In the genomic region with DNA sequence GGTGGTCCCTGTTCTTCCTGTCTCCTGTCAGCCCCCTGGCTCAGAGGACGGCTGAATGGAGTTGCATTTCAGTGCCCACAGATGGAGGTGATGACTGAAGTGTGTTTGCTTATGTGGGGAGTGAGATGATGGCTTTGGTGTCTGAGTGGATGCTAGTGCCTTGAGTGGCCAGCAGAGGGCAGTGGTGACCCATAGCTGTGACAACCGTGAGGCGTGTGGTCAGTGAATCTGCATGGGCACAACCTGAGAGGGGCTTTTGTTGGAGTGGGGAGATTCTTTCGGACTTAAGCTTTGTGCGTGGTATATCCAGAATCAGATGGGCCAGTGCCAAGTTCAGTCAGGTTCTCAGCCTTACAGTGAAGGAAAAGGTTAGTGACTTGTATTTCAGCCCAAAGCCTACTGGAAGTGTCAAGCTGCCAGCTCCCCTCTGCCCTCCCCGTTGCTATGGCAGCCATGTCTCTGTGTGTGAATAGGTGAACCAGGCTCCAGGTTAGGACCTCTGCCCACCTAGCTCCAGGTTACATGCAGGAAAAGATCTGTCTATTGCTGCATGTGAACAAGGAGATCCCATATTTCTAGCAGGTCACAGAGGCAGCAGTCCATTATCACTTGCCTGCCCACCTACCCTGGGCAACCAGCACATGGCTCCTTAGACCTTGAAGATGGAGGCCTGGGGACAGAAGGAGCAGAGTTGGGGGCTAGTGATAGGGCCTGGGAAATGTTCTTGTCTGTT, we compare ENCODE assay signal across 8 cellular contexts. TPM values are rescaled to one million over a fixed set of nuclear protein-coding genes. Genes with fewer than 3 reads are reported as not detected.
A peak's percentile ranks its signal among the peaks of the same experiment; 100 is the strongest.
DNase-seq lines count a peak whose midpoint lies in the region; ATAC-seq and TF ChIP-seq lines count a peak whose summit lies in the region.

No MANE protein-coding gene starts in this region.

- peaks cover 40% of the 10 kb centered on the region for H3K4me1 Mint-ChIP-seq in activated CD4-positive, alpha-beta memory T cell treated with anti-CD3 and anti-CD28 coated beads for 36 hours (ENCODE audit: low read depth)
- H3K4me1 Mint-ChIP-seq in effector memory CD8-positive, alpha-beta T cell (ENCODE audit: low read depth in 2 of 2), result peaks cover 34 to 35% of the 10 kb centered on the region in 2 donors
- peaks cover 42% of the 10 kb centered on the region for H3K4me1 Mint-ChIP-seq in memory B cell
- peaks cover 43 to 60% of the 10 kb centered on the region in 2 donors for H3K4me1 Mint-ChIP-seq in stimulated activated naive B cell treated with anti-CD40 and anti-IgM and Interleukin-4, amounts not matched to agents 10 μg/mL and 1 μg/mL and 100 μg/mL, for 72 hours

- intact Hi-C loops in activated CD4-positive, alpha-beta memory T cell treated with anti-CD3 and anti-CD28 coated beads for 36 hours (cut with micrococcal nuclease), result loop anchor here (1.0 kb wide), 2 partner anchors 57 to 132 kb away; no protein-coding TSS in a partner anchor

- H3K4me3 ChIP-seq in HL-60 (replicated peaks; ENCODE audit: insufficient read depth, low read length), result no peak overlapping the region

- no peak overlapping the region for H3K27ac ChIP-seq in HL-60 (replicated peaks)

- peak; percentile 15 for ATAC-seq in effector memory CD8-positive, alpha-beta T cell (replicated peaks)
- peak; percentile 6 for ATAC-seq in memory B cell (ENCODE audit: low read depth)
- ATAC-seq in stimulated activated naive B cell treated with anti-CD40 and anti-IgM and Interleukin-4, amounts not matched to agents 10 μg/mL and 1 μg/mL and 100 μg/mL, for 72 hours (replicated peaks), result peak; percentile 24 to 31
- no peak for ATAC-seq in HG02981 (IDR thresholded peaks at IDR 0.05; ENCODE audit: unreplicated experiment)

- H3K36me3 Mint-ChIP-seq in activated CD4-positive, alpha-beta memory T cell treated with anti-CD3 and anti-CD28 coated beads for 36 hours, result peaks cover 13% of the 10 kb centered on the region
- peaks cover 24% of the 10 kb centered on the region for H3K36me3 Mint-ChIP-seq in effector memory CD8-positive, alpha-beta T cell (ENCODE audit: insufficient read depth)
- peaks cover 1% of the 10 kb centered on the region for H3K36me3 Mint-ChIP-seq in memory B cell
- peaks cover 6 to 23% of the 10 kb centered on the region in 2 donors for H3K36me3 Mint-ChIP-seq in stimulated activated naive B cell treated with anti-CD40 and anti-IgM and Interleukin-4, amounts not matched to agents 10 μg/mL and 1 μg/mL and 100 μg/mL, for 72 hours

- TF ChIP-seq CTCF in HL-60 (IDR thresholded peaks at IDR 0.05; ENCODE audit: insufficient read depth, low read length), result peak; percentile 77

- H3K9me3 Mint-ChIP-seq in activated CD4-positive, alpha-beta memory T cell treated with anti-CD3 and anti-CD28 coated beads for 36 hours, result no peaks in the 10 kb centered on the region
- H3K9me3 Mint-ChIP-seq in effector memory CD8-positive, alpha-beta T cell, result no peaks in the 10 kb centered on the region
- H3K9me3 Mint-ChIP-seq in memory B cell, result no peaks in the 10 kb centered on the region
- no peaks in the 10 kb centered on the region for H3K9me3 Mint-ChIP-seq in stimulated activated naive B cell treated with anti-CD40 and anti-IgM and Interleukin-4, amounts not matched to agents 10 μg/mL and 1 μg/mL and 100 μg/mL, for 72 hours

- DNase-seq in GM03348 (ENCODE audit: low spot score) (peak; percentile 84), HL-60 (ENCODE audit: low read depth in 1 of 2, low spot score in 1 of 2) (peak in 1 of 2 experiments; percentile 39), NCI-H82 treated with DMSO at 0.1 percent for 48 hours (lab: John Stamatoyannopoulos, UW; ENCODE audit: unreplicated experiment) (peak; percentile 71), memory B cell (ENCODE audit: low spot score in 2 of 2) (peak; percentile 68 to 73)
- peak; percentile 76 for DNase-seq in activated CD4-positive, alpha-beta memory T cell treated with anti-CD3 and anti-CD28 coated beads for 36 hours
- peak; percentile 61 to 62 (median 62) for DNase-seq in effector memory CD8-positive, alpha-beta T cell
- peak; percentile 52 for DNase-seq in stimulated activated naive B cell treated with anti-CD40 and anti-IgM and Interleukin-4, amounts not matched to agents 10 μg/mL and 1 μg/mL and 100 μg/mL, for 72 hours

- H3K4me3 Mint-ChIP-seq in activated CD4-positive, alpha-beta memory T cell treated with anti-CD3 and anti-CD28 coated beads for 36 hours, result no peak overlapping the region
- H3K4me3 Mint-ChIP-seq in effector memory CD8-positive, alpha-beta T cell, result no peak overlapping the region
- no peak overlapping the region for H3K4me3 Mint-ChIP-seq in memory B cell
- H3K4me3 Mint-ChIP-seq in stimulated activated naive B cell treated with anti-CD40 and anti-IgM and Interleukin-4, amounts not matched to agents 10 μg/mL and 1 μg/mL and 100 μg/mL, for 72 hours, result no peak overlapping the region

- H3K27me3 ChIP-seq in HL-60 (ENCODE audit: insufficient read depth, poor library complexity, severe bottlenecking), result no peaks in the 10 kb centered on the region

- POLR2A ChIA-PET in activated CD4-positive, alpha-beta memory T cell treated with anti-CD3 and anti-CD28 coated beads for 36 hours (lab: Charles Lee), result interaction anchor here (0.6 to 2.1 kb wide), 2 partner anchors 132 to 185 kb away, joined by 3 to 8 read pairs; no protein-coding TSS in a partner anchor

- peak overlapping the region; percentile 23 for H3K27ac Mint-ChIP-seq in activated CD4-positive, alpha-beta memory T cell treated with anti-CD3 and anti-CD28 coated beads for 36 hours
- peak overlapping the region in 1 of 2 donors; percentile 4 for H3K27ac Mint-ChIP-seq in effector memory CD8-positive, alpha-beta T cell
- peak overlapping the region; percentile 20 for H3K27ac Mint-ChIP-seq in memory B cell
- H3K27ac Mint-ChIP-seq in stimulated activated naive B cell treated with anti-CD40 and anti-IgM and Interleukin-4, amounts not matched to agents 10 μg/mL and 1 μg/mL and 100 μg/mL, for 72 hours, result peak overlapping the region; percentile 26

- CTCF ChIA-PET in activated CD4-positive, alpha-beta memory T cell treated with anti-CD3 and anti-CD28 coated beads for 36 hours (lab: Charles Lee), result interaction anchor here (0.6 to 8.8 kb wide), 32 partner anchors 9 to 1566 kb away, joined by 3 to 145 read pairs (median 4); a partner anchor contains a TSS

- H3K27me3 Mint-ChIP-seq in activated CD4-positive, alpha-beta memory T cell treated with anti-CD3 and anti-CD28 coated beads for 36 hours, result no peaks in the 10 kb centered on the region
- no peaks in the 10 kb centered on the region for H3K27me3 Mint-ChIP-seq in effector memory CD8-positive, alpha-beta T cell
- no peaks in the 10 kb centered on the region for H3K27me3 Mint-ChIP-seq in memory B cell
- no peaks in the 10 kb centered on the region for H3K27me3 Mint-ChIP-seq in stimulated activated naive B cell treated with anti-CD40 and anti-IgM and Interleukin-4, amounts not matched to agents 10 μg/mL and 1 μg/mL and 100 μg/mL, for 72 hours

RNA-seq across cellular contexts. Expression of a gene that starts 14.7 kb away (rescaled TPM):
- 1 to 10 TPM in 1 of 2 experiments, under 1 TPM in 1; 0.82 to 1.0 TPM for total RNA-seq in activated CD4-positive, alpha-beta memory T cell treated with anti-CD3 and anti-CD28 coated beads for 36 hours
